Comparison of ENCODE assay signal across 7 cellular contexts in genomic region chr3:15331072-15331605, GRCh38. TPM values are rescaled to one million over a fixed set of nuclear protein-coding genes. Genes with fewer than 3 reads are reported as not detected.
DNase-seq lines count a peak whose midpoint lies in the region; ATAC-seq and TF ChIP-seq lines count a peak whose summit lies in the region.

No MANE protein-coding gene starts in this region.

- peaks cover 50% of the 10 kb centered on the region for H3K4me1 Mint-ChIP-seq in HFFc6 (ENCODE audit: low read depth)
- H3K4me1 Mint-ChIP-seq in activated CD4-positive, alpha-beta memory T cell treated with anti-CD3 and anti-CD28 coated beads, Interleukin-2, amount 10 ng/mL, durations not matched to agents 7 days and 5 days = peaks cover 66% of the 10 kb centered on the region
- H3K4me1 Mint-ChIP-seq in stimulated activated effector memory CD8-positive, alpha-beta T cell treated with anti-CD3 and anti-CD28 coated beads, Interleukin-12 subunit alpha, Interleukin-12 subunit beta, amount 100 ng/mL, for 72 hours = peaks cover 49% of the 10 kb centered on the region

- peaks cover 10% of the 10 kb centered on the region for H3K36me3 Mint-ChIP-seq in HFFc6 (ENCODE audit: low read depth)
- H3K36me3 Mint-ChIP-seq in activated CD4-positive, alpha-beta memory T cell treated with anti-CD3 and anti-CD28 coated beads, Interleukin-2, amount 10 ng/mL, durations not matched to agents 7 days and 5 days (ENCODE audit: low read depth) = peaks cover 45% of the 10 kb centered on the region
- H3K36me3 Mint-ChIP-seq in stimulated activated effector memory CD8-positive, alpha-beta T cell treated with anti-CD3 and anti-CD28 coated beads, Interleukin-12 subunit alpha, Interleukin-12 subunit beta, amount 100 ng/mL, for 72 hours = peaks cover 28% of the 10 kb centered on the region

- no peak for ATAC-seq in stimulated activated effector memory CD8-positive, alpha-beta T cell treated with anti-CD3 and anti-CD28 coated beads, Interleukin-12 subunit alpha, Interleukin-12 subunit beta, amount 100 ng/mL, for 72 hours
- no peak for ATAC-seq in HG02840 (IDR thresholded peaks at IDR 0.05; ENCODE audit: low FRiP score, unreplicated experiment)
- ATAC-seq in GM19328 (IDR thresholded peaks at IDR 0.05; ENCODE audit: unreplicated experiment) = no peak

- H3K27me3 Mint-ChIP-seq in HFFc6 (ENCODE audit: insufficient read depth) = peaks cover 3% of the 10 kb centered on the region
- no peaks in the 10 kb centered on the region for H3K27me3 Mint-ChIP-seq in activated CD4-positive, alpha-beta memory T cell treated with anti-CD3 and anti-CD28 coated beads, Interleukin-2, amount 10 ng/mL, durations not matched to agents 7 days and 5 days

- peak overlapping the region; percentile 89 for H3K4me3 ChIP-seq in iPS-11a (ENCODE audit: low read depth, low read length)

- POLR2A ChIA-PET in activated CD4-positive, alpha-beta memory T cell treated with anti-CD3 and anti-CD28 coated beads, Interleukin-2, amount 10 ng/mL, durations not matched to agents 7 days and 5 days (lab: Charles Lee) = interaction anchor here (0.9 to 6.0 kb wide), 10 partner anchors 13 to 85 kb away, joined by 3 to 33 read pairs (median 4); no protein-coding TSS in a partner anchor

- no peak for TF ChIP-seq CTCF in HFFc6 (IDR thresholded peaks at IDR 0.05)

- no peaks in the 10 kb centered on the region for H3K9me3 Mint-ChIP-seq in HFFc6
- H3K9me3 Mint-ChIP-seq in activated CD4-positive, alpha-beta memory T cell treated with anti-CD3 and anti-CD28 coated beads, Interleukin-2, amount 10 ng/mL, durations not matched to agents 7 days and 5 days = no peaks in the 10 kb centered on the region
- H3K9me3 Mint-ChIP-seq in stimulated activated effector memory CD8-positive, alpha-beta T cell treated with anti-CD3 and anti-CD28 coated beads, Interleukin-12 subunit alpha, Interleukin-12 subunit beta, amount 100 ng/mL, for 72 hours = no peaks in the 10 kb centered on the region

- CTCF ChIA-PET in activated CD4-positive, alpha-beta memory T cell treated with anti-CD3 and anti-CD28 coated beads, Interleukin-2, amount 10 ng/mL, durations not matched to agents 7 days and 5 days (lab: Charles Lee) = interaction anchor here (0.6 to 11.2 kb wide), 9 partner anchors 10 to 212 kb away, joined by 3 to 209 read pairs (median 4); no protein-coding TSS in a partner anchor

- H3K4me3 Mint-ChIP-seq in HFFc6 = peak overlapping the region; percentile 88
- peak overlapping the region; percentile 85 for H3K4me3 Mint-ChIP-seq in activated CD4-positive, alpha-beta memory T cell treated with anti-CD3 and anti-CD28 coated beads, Interleukin-2, amount 10 ng/mL, durations not matched to agents 7 days and 5 days
- H3K4me3 Mint-ChIP-seq in stimulated activated effector memory CD8-positive, alpha-beta T cell treated with anti-CD3 and anti-CD28 coated beads, Interleukin-12 subunit alpha, Interleukin-12 subunit beta, amount 100 ng/mL, for 72 hours = peak overlapping the region; percentile 91

- no peak overlapping the region; the same call in 1 of the 2 replicates for H3K27ac Mint-ChIP-seq in HFFc6
- H3K27ac Mint-ChIP-seq in activated CD4-positive, alpha-beta memory T cell treated with anti-CD3 and anti-CD28 coated beads, Interleukin-2, amount 10 ng/mL, durations not matched to agents 7 days and 5 days = peak overlapping the region; percentile 48
- H3K27ac Mint-ChIP-seq in stimulated activated effector memory CD8-positive, alpha-beta T cell treated with anti-CD3 and anti-CD28 coated beads, Interleukin-12 subunit alpha, Interleukin-12 subunit beta, amount 100 ng/mL, for 72 hours = peak overlapping the region; percentile 42

- DNase-seq in HFFc6 = no peak
- DNase-seq in activated CD4-positive, alpha-beta memory T cell treated with anti-CD3 and anti-CD28 coated beads, Interleukin-2, amount 10 ng/mL, durations not matched to agents 7 days and 5 days = no peak
- DNase-seq in stimulated activated effector memory CD8-positive, alpha-beta T cell treated with anti-CD3 and anti-CD28 coated beads, Interleukin-12 subunit alpha, Interleukin-12 subunit beta, amount 100 ng/mL, for 72 hours (ENCODE audit: low spot score in 2 of 2) = no peak
- no peak for DNase-seq in effector CD4-positive, alpha-beta T cell

RNA-seq across cellular contexts. Expression of gene SH3BP5, which starts 1.2 kb away (rescaled TPM):
- total RNA-seq in HFFc6 (2021; fragmentation: NEBNext Ultra II Directional; extraction: Animal tissue kit (Norgen Biotek cat#: 25700)) = 10 to 100 TPM; 10.8 to 14.2 (median 11.9) TPM
- 10 to 100 TPM; 39.0 to 40.9 TPM for total RNA-seq in activated CD4-positive, alpha-beta memory T cell treated with anti-CD3 and anti-CD28 coated beads, Interleukin-2, amount 10 ng/mL, durations not matched to agents 7 days and 5 days
